In the genomic region with DNA sequence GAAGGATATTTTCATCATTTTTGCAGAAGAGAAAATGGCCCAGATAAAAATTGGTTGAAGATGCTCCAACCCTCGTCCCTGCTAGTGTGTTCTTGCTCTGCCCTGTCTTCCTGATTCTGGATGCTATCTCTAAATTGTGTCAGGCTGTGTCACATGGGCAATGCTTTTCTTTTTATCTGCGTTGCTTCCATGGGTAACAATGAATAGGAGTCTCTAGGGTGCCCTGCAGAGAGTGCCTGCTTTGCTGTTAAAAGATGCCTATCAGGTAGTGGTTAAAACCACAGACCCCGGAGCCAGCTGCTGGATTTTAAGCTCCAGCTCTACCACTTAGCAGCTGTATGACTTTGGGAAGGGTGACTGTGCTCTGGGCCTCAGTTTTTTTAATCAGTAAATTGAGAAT, we compare ENCODE assay signal across 22 cellular contexts.
A peak's percentile ranks its signal among the peaks of the same experiment; 100 is the strongest.
DNase-seq lines count a peak whose midpoint lies in the region; ATAC-seq and TF ChIP-seq lines count a peak whose summit lies in the region.
"Had no signal": no experiment of that assay in that cellular context is flagged by ENCODE, and none has a peak within 500 bp of the region (broad histone marks: within the 10 kb centered on the region; RNA-seq: fewer than 3 reads in every experiment).

No MANE protein-coding gene starts in this region.

- no peak for TF ChIP-seq CTCF in heart right ventricle (IDR thresholded peaks at IDR 0.05)
- TF ChIP-seq CTCF in SK-N-SH (IDR thresholded peaks at IDR 0.05) = no peak
- TF ChIP-seq CTCF in dorsolateral prefrontal cortex (IDR thresholded peaks at IDR 0.05 in 54 of 56, conservative IDR thresholded peaks at IDR 0.05 in 2 of 56; ENCODE audit: low read depth in 1 of 56, partially characterized antibody in 56 of 56) = no peak

- 26 to 32% methylated on average over 3 of the region's 3 CpGs for WGBS in heart right ventricle, 2 donors
- WGBS in SK-N-SH (ENCODE audit: low lambda C conversion rate) = 27% methylated on average over 3 of the region's 3 CpGs

- peak; percentile 19 to 94; a peak in 2 of 4 replicates for TF ChIP-seq EP300 in SK-N-SH (IDR thresholded peaks at IDR 0.05; ENCODE audit: borderline replicate concordance in 1 of 2, low read depth in 1 of 2, low read length in 1 of 2)

- H4K20me1 ChIP-seq in SK-N-SH (ENCODE audit: insufficient read depth) = no peaks in the 10 kb centered on the region

- no peak overlapping the region for H3K27ac ChIP-seq in heart right ventricle
- peak overlapping the region in 1 of 2 experiments; percentile 94; a peak in 2 of 4 replicates for H3K27ac ChIP-seq in SK-N-SH (ENCODE audit: low read depth in 2 of 2, low read length in 1 of 2)
- peak overlapping the region in 58 of 59 donors; percentile 72 to 98 (median 92) for H3K27ac ChIP-seq in dorsolateral prefrontal cortex
- H3K27ac ChIP-seq: C4-2B, ovary had no signal

- H3K27me3 ChIP-seq in heart right ventricle (no peaks in the 10 kb centered on the region), SK-N-SH (ENCODE audit: insufficient read depth) (no peaks in the 10 kb centered on the region), dorsolateral prefrontal cortex (no peaks in the 10 kb centered on the region)
- H3K27me3 ChIP-seq: ovary had no signal

- peak in 5 of 8 donors; percentile 16 to 44 (median 25) for ATAC-seq in heart right ventricle
- ATAC-seq in left cardiac atrium = no peak
- no peak for ATAC-seq in GM18907 (IDR thresholded peaks at IDR 0.05; ENCODE audit: unreplicated experiment)
- ATAC-seq: left lobe of liver, natural killer cell, right cardiac atrium had no signal

- no peak overlapping the region for H3K9ac ChIP-seq in SK-N-SH

- H3K9me3 ChIP-seq in heart right ventricle = no peaks in the 10 kb centered on the region
- no peaks in the 10 kb centered on the region for H3K9me3 ChIP-seq in SK-N-SH
- H3K9me3 ChIP-seq: HAP-1, ovary had no signal

- POLR2A ChIA-PET in SK-N-SH (lab: Yijun Ruan, JAX) = no interaction called here

- H3K4me3 ChIP-seq in heart right ventricle = no peak overlapping the region
- no peak overlapping the region for H3K4me3 ChIP-seq in SK-N-SH (ENCODE audit: low read depth in 2 of 2, low read length in 1 of 2)
- peak overlapping the region in 1 of 59 donors; percentile 10 for H3K4me3 ChIP-seq in dorsolateral prefrontal cortex
- H3K4me3 ChIP-seq: HAP-1, ovary had no signal

- no peak overlapping the region for H2AFZ ChIP-seq in SK-N-SH (ENCODE audit: low read depth)

- H3F3A ChIP-seq in SK-N-SH (replicated peaks; ENCODE audit: insufficient read depth) = no peaks in the 10 kb centered on the region

- DNase-seq in heart right ventricle = no peak
- no peak for DNase-seq in left cardiac atrium
- DNase-seq in SK-N-SH = peak; percentile 58
- DNase-seq in dorsolateral prefrontal cortex = no peak
- peak; percentile 81 for DNase-seq in superior temporal gyrus (ENCODE audit: extremely low spot score)
- no peak for DNase-seq in D341Med (ENCODE audit: low spot score)
- DNase-seq in activated naive CD4-positive, alpha-beta T cell treated with anti-CD3 and anti-CD28 coated beads, Interleukin-2, amount 50 U/mL, for 16 hours = no peak
- DNase-seq: ACHN; activated naive CD4-positive, alpha-beta T cell treated with Interleukin-2 at 50 U/mL for 16 hours; activated T-cell treated with anti-CD3 and anti-CD28 coated beads, Interleukin-2, amount 50 U/mL, for 1 hour; amniotic stem cell; dermis blood vessel endothelial cell; IMR-90; natural killer cell; NCI-H1417 treated with DMSO at 0.1 percent for 48 hours; ovary; right cardiac atrium; SHP77 had no signal

- H3K4me1 ChIP-seq in heart right ventricle (peaks cover 0 to 19% (median 5%) of the 10 kb centered on the region in 9 donors), SK-N-SH (ENCODE audit: control insufficient read depth in 1 of 2, insufficient read depth in 2 of 2, low read depth in 1 of 2, low read length in 1 of 2) (peaks cover 0 to 14% of the 10 kb centered on the region in 2 experiments; a peak in 2 of 4 replicates)
- H3K4me1 ChIP-seq: HAP-1 had no signal

- CTCF ChIA-PET in SK-N-SH (lab: Yijun Ruan, JAX) = interaction anchor here (1.0 to 3.2 kb wide), 4 partner anchors 9 to 165 kb away, joined by 3 to 12 read pairs (median 6); no protein-coding TSS in a partner anchor

- intact Hi-C loops in heart right ventricle (cut with DNase I) = loop anchor here in 1 of 10 donors (10.0 kb wide), 1 partner anchor 150 kb away; no protein-coding TSS in a partner anchor
- intact Hi-C loops in left cardiac atrium (cut with DNase I) = no loop called here
- intact Hi-C loops in dorsolateral prefrontal cortex (cut with DNase I) = no loop called here

- peak; percentile 47 for TF ChIP-seq RAD21 in SK-N-SH (IDR thresholded peaks at IDR 0.05; ENCODE audit: low read length)

- no peaks in the 10 kb centered on the region for H3K9me2 ChIP-seq in SK-N-SH

- no peak overlapping the region for H3K4me2 ChIP-seq in SK-N-SH

- H3K36me3 ChIP-seq in heart right ventricle (peaks cover 0 to 10% (median 0%) of the 10 kb centered on the region in 9 donors), SK-N-SH (replicated peaks in 1 of 2; ENCODE audit: control insufficient read depth in 1 of 2, insufficient read depth in 2 of 2, low read length in 1 of 2) (peaks cover 0 to 11% of the 10 kb centered on the region in 2 experiments)
- H3K36me3 ChIP-seq: HAP-1, ovary had no signal

- no peaks in the 10 kb centered on the region for H3K79me2 ChIP-seq in SK-N-SH (ENCODE audit: insufficient read depth)

TF ChIP-seq in SK-N-SH, 30 proteins besides CTCF, POLR2A, EP300 and RAD21:
- TF ChIP-seq, protein P1, sequence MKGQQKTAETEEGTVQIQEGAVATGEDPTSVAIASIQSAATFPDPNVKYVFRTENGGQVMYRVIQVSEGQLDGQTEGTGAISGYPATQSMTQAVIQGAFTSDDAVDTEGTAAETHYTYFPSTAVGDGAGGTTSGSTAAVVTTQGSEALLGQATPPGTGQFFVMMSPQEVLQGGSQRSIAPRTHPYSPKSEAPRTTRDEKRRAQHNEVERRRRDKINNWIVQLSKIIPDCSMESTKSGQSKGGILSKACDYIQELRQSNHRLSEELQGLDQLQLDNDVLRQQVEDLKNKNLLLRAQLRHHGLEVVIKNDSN (IDR thresholded peaks at IDR 0.05; ENCODE audit: borderline replicate concordance, low read depth) = peak; percentile 54; the same call in 1 of the 2 replicates
- TF ChIP-seq GATA2 (CRISPR knock-in tag; IDR thresholded peaks at IDR 0.05) (peak; percentile 99), YY1 (IDR thresholded peaks at IDR 0.05; ENCODE audit: low read depth) (no peak), CHD2 (IDR thresholded peaks at IDR 0.05; ENCODE audit: low read length, partially characterized antibody) (peak; percentile 81), RFX5 (IDR thresholded peaks at IDR 0.05; ENCODE audit: low read length) (peak; percentile 44; the same call in 1 of the 2 replicates), FOXJ3 (CRISPR knock-in tag; IDR thresholded peaks at IDR 0.05) (peak; percentile 92), TCF12 (IDR thresholded peaks at IDR 0.05) (peak; percentile 43), SMC3 (IDR thresholded peaks at IDR 0.05; ENCODE audit: low read depth, low read length) (peak; percentile 4; the same call in 1 of the 2 replicates), FOSL2 (IDR thresholded peaks at IDR 0.05; ENCODE audit: borderline replicate concordance, low read depth) (no peak), TEAD4 (IDR thresholded peaks at IDR 0.05; ENCODE audit: borderline replicate concordance, insufficient read depth) (no peak), MXI1 (IDR thresholded peaks at IDR 0.05; ENCODE audit: low read depth, low read length) (peak; percentile 86; the same call in 1 of the 2 replicates), MEF2A (IDR thresholded peaks at IDR 0.05; ENCODE audit: borderline replicate concordance, low read depth) (no peak), RCOR1 (IDR thresholded peaks at IDR 0.05; ENCODE audit: low read length) (peak; percentile 93), EZH2phosphoT487 (IDR thresholded peaks at IDR 0.05; ENCODE audit: borderline replicate concordance, low read depth) (no peak)
- TF ChIP-seq, protein P2, sequence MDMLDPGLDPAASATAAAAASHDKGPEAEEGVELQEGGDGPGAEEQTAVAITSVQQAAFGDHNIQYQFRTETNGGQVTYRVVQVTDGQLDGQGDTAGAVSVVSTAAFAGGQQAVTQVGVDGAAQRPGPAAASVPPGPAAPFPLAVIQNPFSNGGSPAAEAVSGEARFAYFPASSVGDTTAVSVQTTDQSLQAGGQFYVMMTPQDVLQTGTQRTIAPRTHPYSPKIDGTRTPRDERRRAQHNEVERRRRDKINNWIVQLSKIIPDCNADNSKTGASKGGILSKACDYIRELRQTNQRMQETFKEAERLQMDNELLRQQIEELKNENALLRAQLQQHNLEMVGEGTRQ (IDR thresholded peaks at IDR 0.05; ENCODE audit: borderline replicate concordance, low read depth, low read length) = peak; percentile 57; the same call in 1 of the 2 replicates

Comparison
In these comparisons a context has a peak if more than half of its experiments do, and no peak if none do; other contexts are left out.
1. ATAC-seq: peak in heart right ventricle (5 of 8); none in left cardiac atrium (0 of 2) and GM18907 (single experiment).
2. DNase-seq: peak in SK-N-SH (single experiment) and superior temporal gyrus (single experiment); none in heart right ventricle (0 of 2), left cardiac atrium (single experiment), dorsolateral prefrontal cortex (0 of 10), D341Med (single experiment) and activated naive CD4-positive, alpha-beta T cell treated with anti-CD3 and anti-CD28 coated beads, Interleukin-2, amount 50 U/mL, for 16 hours (single experiment).
3. H3K27ac ChIP-seq: peak in dorsolateral prefrontal cortex (58 of 59); none in heart right ventricle (0 of 10).